Comparison of ENCODE assay signal across 8 cellular contexts in the genomic region with DNA sequence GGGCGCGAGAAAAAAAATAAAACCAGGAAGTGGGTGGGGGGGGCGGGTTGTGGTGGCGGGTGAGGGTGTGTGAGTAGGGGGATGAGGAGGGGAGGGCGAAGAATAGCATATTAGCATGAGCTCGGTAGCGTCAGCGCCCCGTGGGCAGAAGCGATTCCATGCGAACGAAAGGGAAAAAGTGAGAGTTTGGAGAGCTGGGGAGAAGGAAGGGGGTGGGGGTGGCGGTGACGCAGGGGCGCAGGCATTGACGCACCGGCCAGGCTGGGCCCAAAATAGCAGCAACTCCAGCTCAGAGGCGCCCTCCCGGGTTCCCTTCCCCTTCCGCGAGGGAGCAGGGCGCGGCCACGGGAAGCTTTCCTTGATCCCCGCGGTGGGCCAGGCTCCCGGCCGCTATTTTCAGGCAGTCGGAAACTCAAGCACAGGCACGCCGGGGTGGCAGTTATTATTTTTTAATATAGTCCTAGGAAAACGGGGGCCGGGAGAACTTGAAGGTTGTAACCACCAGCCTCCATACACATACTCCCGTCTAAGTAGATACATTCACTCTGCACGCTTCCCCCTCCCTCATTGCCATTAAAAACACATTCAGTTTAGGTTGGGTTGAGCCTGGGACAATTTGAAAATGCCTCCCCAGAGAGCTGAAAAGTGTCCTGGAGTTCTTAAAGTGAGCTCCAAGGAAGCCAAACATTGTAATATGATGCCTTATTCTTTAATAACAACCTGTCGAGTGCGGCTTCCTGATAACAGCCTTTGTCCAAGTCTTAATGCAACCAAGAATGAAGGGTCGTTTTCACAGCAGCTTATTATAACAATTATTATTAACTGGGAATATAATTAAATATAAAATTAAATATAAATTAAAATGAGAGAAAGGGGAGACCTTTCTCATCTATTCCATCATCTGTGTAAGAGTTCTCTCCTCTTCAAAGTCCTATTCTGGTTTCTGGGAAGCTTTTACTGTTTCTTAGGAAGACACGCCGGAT. TPM values are rescaled to one million over a fixed set of nuclear protein-coding genes. Genes with fewer than 3 reads are reported as not detected.
DNase-seq lines count a peak whose midpoint lies in the region; ATAC-seq, FAIRE-seq and TF ChIP-seq lines count a peak whose summit lies in the region.

No MANE protein-coding gene starts in this region.

- ATAC-seq in HG02798 (IDR thresholded peaks at IDR 0.05; ENCODE audit: poor library complexity, unreplicated experiment) (peak; percentile 26), HG03520 (IDR thresholded peaks at IDR 0.05; ENCODE audit: unreplicated experiment) (no peak)

- TF ChIP-seq CTCF in WI38 (IDR thresholded peaks at IDR 0.05; ENCODE audit: low read depth, low read length) (no peak), bronchial epithelial cell (IDR thresholded peaks at IDR 0.05; ENCODE audit: insufficient read depth, low read length, severe bottlenecking) (peak; percentile 40)

- DNase-seq in NCI-H2081 treated with DMSO at 0.1 percent for 48 hours (lab: John Stamatoyannopoulos, UW) (peak; percentile 56), bronchial epithelial cell (ENCODE audit: low read depth) (peak; percentile 76), inferior parietal cortex (ENCODE audit: extremely low spot score) (peak; percentile 74), smooth muscle cell of the brain vasculature (ENCODE audit: low read depth, low spot score) (peak; percentile 74)

- H3K4me3 ChIP-seq in GM08714 (ENCODE audit: low read length) (peak overlapping the region; percentile 89), WI38 (ENCODE audit: low read depth, low read length) (peak overlapping the region; percentile 81), bronchial epithelial cell (ENCODE audit: low read depth, low read length) (peak overlapping the region; percentile 85)

- no peak for FAIRE-seq in bronchial epithelial cell (lab: Jason Lieb, UNC)

- H3K36me3 ChIP-seq in bronchial epithelial cell (ENCODE audit: control insufficient read depth, insufficient read depth, low read length) = peaks cover under 1% of the 10 kb centered on the region

- no peaks in the 10 kb centered on the region for H3K27me3 ChIP-seq in bronchial epithelial cell (ENCODE audit: control insufficient read depth, insufficient read depth, low read length)

RNA-seq across cellular contexts. Expression of gene NR4A2, which starts 2.3 kb away (rescaled TPM):
- total RNA-seq in bronchial epithelial cell = under 0.01 and 0.26 TPM in 2 replicates
